8 cellular contexts compared by ENCODE assay signal in the genomic region with DNA sequence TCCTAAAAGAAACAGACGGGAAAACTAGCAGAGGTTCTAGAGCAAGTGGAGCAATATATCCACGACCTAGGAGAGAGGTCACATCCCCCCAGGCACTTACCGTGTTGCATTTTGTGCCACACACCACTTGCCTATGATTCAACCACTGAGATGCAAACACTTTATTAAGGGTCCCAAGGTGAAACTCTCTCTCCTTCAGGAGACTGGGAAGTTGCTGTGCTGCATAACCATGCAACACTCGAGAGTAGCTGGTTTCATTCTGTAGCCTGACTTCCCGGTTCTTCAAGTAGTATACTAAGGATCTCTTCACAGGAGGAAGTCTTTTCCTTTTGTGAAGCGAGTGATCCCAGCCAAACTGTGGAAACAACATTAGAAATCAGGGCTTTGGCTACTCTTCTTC. TPM values are rescaled to one million over a fixed set of nuclear protein-coding genes. Genes with fewer than 3 reads are reported as not detected.
A peak's percentile ranks its signal among the peaks of the same experiment; 100 is the strongest.
DNase-seq lines count a peak whose midpoint lies in the region; ATAC-seq, FAIRE-seq and TF ChIP-seq lines count a peak whose summit lies in the region.

No MANE protein-coding gene starts in this region.

- peaks cover 23 to 64% (median 29%) of the 10 kb centered on the region in 3 donors for H3K4me1 ChIP-seq in esophagus squamous epithelium

- peak overlapping the region; percentile 82 to 94 (median 89) for H3K4me3 ChIP-seq in esophagus squamous epithelium
- H3K4me3 ChIP-seq in skeletal muscle cell (ENCODE audit: low read depth, low read length) = peak overlapping the region; percentile 99
- no peak overlapping the region for H3K4me3 ChIP-seq in H7 (ENCODE audit: insufficient read depth, low read depth, low read length)

- no peaks in the 10 kb centered on the region for H3K9me3 ChIP-seq in esophagus squamous epithelium

- WGBS in esophagus squamous epithelium, 2 donors = 25% methylated on average over 6 of the region's 6 CpGs

- TF ChIP-seq POLR2A in esophagus squamous epithelium (IDR thresholded peaks at IDR 0.05) = no peak

- H3K27me3 ChIP-seq in esophagus squamous epithelium = no peaks in the 10 kb centered on the region
- no peaks in the 10 kb centered on the region for H3K27me3 ChIP-seq in H7 (ENCODE audit: control insufficient read depth, insufficient read depth, low read length)

- peaks cover 0 to 45% (median 5%) of the 10 kb centered on the region in 3 donors for H3K36me3 ChIP-seq in esophagus squamous epithelium
- H3K36me3 ChIP-seq in H7 (replicated peaks; ENCODE audit: control insufficient read depth, insufficient read depth, low read length) = peaks cover 6% of the 10 kb centered on the region

- DNase-seq in GM18507 (ENCODE audit: extremely low spot score, insufficient read length, low read depth) (no peak), RKO (ENCODE audit: low spot score) (peak; percentile 49), esophagus squamous epithelium (lab: John Stamatoyannopoulos, UW) (no peak), skeletal muscle cell (ENCODE audit: low read depth) (no peak), NCI-H2029 (lab: John Stamatoyannopoulos, UW) (no peak), H7 (no peak), GM19239 (ENCODE audit: insufficient read length, low spot score) (no peak)

- ATAC-seq in HG03045 (IDR thresholded peaks at IDR 0.05; ENCODE audit: unreplicated experiment) = no peak

- FAIRE-seq in GM18507 (lab: Jason Lieb, UNC) (peak; percentile 64), GM19239 (lab: Jason Lieb, UNC) (no peak)

- H3K27ac ChIP-seq in esophagus squamous epithelium = peak overlapping the region; percentile 94 to 97 (median 95)

- intact Hi-C loops in esophagus squamous epithelium (cut with DNase I) = no loop called here

- TF ChIP-seq CTCF in esophagus squamous epithelium (IDR thresholded peaks at IDR 0.05) = no peak

RNA-seq across cellular contexts. Expression of a gene that starts 1.6 kb away (rescaled TPM):
- 10 to 100 TPM; 26.5 to 40.9 (median 33.5) TPM for total RNA-seq in esophagus squamous epithelium
- total RNA-seq in H7 (2014; rRNA removed; shearing (Covaris generic)) = 31.1 and 32.5 TPM in 2 replicates

RNA-seq across cellular contexts. Expression of a gene that starts 53.9 kb away (rescaled TPM):
- 10 to 100 TPM; 35.8 to 63.4 (median 55.1) TPM for total RNA-seq in esophagus squamous epithelium
- total RNA-seq in H7 (2014; rRNA removed; shearing (Covaris generic)) = 28.3 and 29.0 TPM in 2 replicates
